Comparison of ENCODE assay signal across 26 cellular contexts in genomic region chr2:57884281-57884680, GRCh38.
"Had no signal": no experiment of that assay in that cellular context is flagged by ENCODE, and none has a peak within 500 bp of the region (broad histone marks: within the 10 kb centered on the region; RNA-seq: fewer than 3 reads in every experiment).

No MANE protein-coding gene starts in this region.

- H3K27ac ChIP-seq: ascending aorta, body of pancreas, coronary artery, SJSA1 had no signal

- H3K9me3 ChIP-seq: ascending aorta, body of pancreas, SJSA1 had no signal

- DNase-seq: activated CD4-positive, alpha-beta T cell treated with anti-CD3 and anti-CD28 coated beads for 48 hours; activated CD4-positive, alpha-beta T cell treated with anti-CD3 and anti-CD28 coated beads, Interleukin-2, amount 50 U/mL, for 4 hours; activated CD4-positive, CD25-positive, alpha-beta regulatory T cell treated with anti-CD3 and anti-CD28 coated beads, Interleukin-2, amount 50 U/mL, for 72 hours; activated CD8-positive, alpha-beta memory T cell treated with anti-CD3 and anti-CD28 coated beads, Interleukin-2, amount 50 U/mL, for 48 hours; activated CD8-positive, alpha-beta T cell treated with anti-CD3 and anti-CD28 coated beads, Interleukin-2, amount 10 ng/mL, durations not matched to agents 7 days and 5 days; activated effector memory CD4-positive, alpha-beta T cell treated with Interleukin-2 at 50 U/mL for 16 hours; activated naive CD4-positive, alpha-beta T cell treated with Interleukin-2 at 50 U/mL for 16 hours; activated naive CD8-positive, alpha-beta T cell treated with anti-CD3 and anti-CD28 coated beads, Interleukin-2, amount 50 U/mL, for 24 hours; activated T-cell treated with anti-CD3 and anti-CD28 coated beads, Interleukin-2, amount 50 U/mL, for 24 hours; amniotic stem cell; body of pancreas; central memory CD4-positive, alpha-beta T cell; NCI-H1048; NCI-H2029; NCI-H446; NCI-H524; NCI-H82; SHP77; T-helper 17 cell; T-helper 9 cell had no signal

- H3K4me1 ChIP-seq: ascending aorta, body of pancreas had no signal

- H3K27ac Mint-ChIP-seq: activated CD8-positive, alpha-beta T cell treated with anti-CD3 and anti-CD28 coated beads, Interleukin-2, amount 10 ng/mL, durations not matched to agents 7 days and 5 days; activated naive CD4-positive, alpha-beta T cell treated with anti-CD3 and anti-CD28 coated beads, Interleukin-2, amount 50 U/mL, for 72 hours; activated naive CD8-positive, alpha-beta T cell treated with anti-CD3 and anti-CD28 coated beads, Interleukin-2, amount 50 U/mL, for 24 hours; activated T-cell treated with anti-CD3 and anti-CD28 coated beads, Interleukin-2, amount 50 U/mL, for 24 hours; activated T-helper 1 cell treated with anti-CD3 and anti-CD28 coated beads, Interleukin-12 subunit alpha, Interleukin-12 subunit beta, Interleukin-2, Interleukin-4 antibody, amounts not matched to agents 30 ng/mL and 10 ng/mL and 1 ng/mL, durations not matched to agents 14 hours and 24 hours and 36 hours; T-helper 17 cell; WTC11 had no signal

- H3K4me3 Mint-ChIP-seq: activated CD8-positive, alpha-beta T cell treated with anti-CD3 and anti-CD28 coated beads, Interleukin-2, amount 10 ng/mL, durations not matched to agents 7 days and 5 days; activated naive CD8-positive, alpha-beta T cell treated with anti-CD3 and anti-CD28 coated beads, Interleukin-2, amount 50 U/mL, for 24 hours; activated T-cell treated with anti-CD3 and anti-CD28 coated beads, Interleukin-2, amount 50 U/mL, for 24 hours; activated T-helper 1 cell treated with anti-CD3 and anti-CD28 coated beads, Interleukin-12 subunit alpha, Interleukin-12 subunit beta, Interleukin-2, Interleukin-4 antibody, amounts not matched to agents 30 ng/mL and 10 ng/mL and 1 ng/mL, durations not matched to agents 14 hours and 24 hours and 36 hours; T-helper 17 cell; WTC11 had no signal

- H3K4me3 ChIP-seq: ascending aorta, body of pancreas, coronary artery, SJSA1 had no signal

- H3K9me3 Mint-ChIP-seq: activated naive CD4-positive, alpha-beta T cell treated with anti-CD3 and anti-CD28 coated beads, Interleukin-2, amount 50 U/mL, for 72 hours; activated naive CD8-positive, alpha-beta T cell treated with anti-CD3 and anti-CD28 coated beads, Interleukin-2, amount 50 U/mL, for 24 hours; activated T-cell treated with anti-CD3 and anti-CD28 coated beads, Interleukin-2, amount 50 U/mL, for 24 hours; activated T-helper 1 cell treated with anti-CD3 and anti-CD28 coated beads, Interleukin-12 subunit alpha, Interleukin-12 subunit beta, Interleukin-2, Interleukin-4 antibody, amounts not matched to agents 30 ng/mL and 10 ng/mL and 1 ng/mL, durations not matched to agents 14 hours and 24 hours and 36 hours; WTC11 had no signal

- ATAC-seq: activated CD8-positive, alpha-beta T cell treated with anti-CD3 and anti-CD28 coated beads, Interleukin-2, amount 10 ng/mL, durations not matched to agents 7 days and 5 days; activated naive CD4-positive, alpha-beta T cell treated with anti-CD3 and anti-CD28 coated beads, Interleukin-2, amount 50 U/mL, for 72 hours; activated naive CD8-positive, alpha-beta T cell treated with anti-CD3 and anti-CD28 coated beads, Interleukin-2, amount 50 U/mL, for 24 hours; body of pancreas; T-helper 17 cell; WTC11 had no signal

- H3K36me3 Mint-ChIP-seq: activated naive CD4-positive, alpha-beta T cell treated with anti-CD3 and anti-CD28 coated beads, Interleukin-2, amount 50 U/mL, for 72 hours; WTC11 had no signal

- H3K27me3 Mint-ChIP-seq: activated naive CD8-positive, alpha-beta T cell treated with anti-CD3 and anti-CD28 coated beads, Interleukin-2, amount 50 U/mL, for 24 hours; activated T-cell treated with anti-CD3 and anti-CD28 coated beads, Interleukin-2, amount 50 U/mL, for 24 hours; T-helper 17 cell had no signal

- H3K36me3 ChIP-seq: ascending aorta, SJSA1 had no signal

- H3K27me3 ChIP-seq: ascending aorta, body of pancreas, SJSA1 had no signal
